Comparison of ENCODE assay signal across 20 cellular contexts in the genomic region with DNA sequence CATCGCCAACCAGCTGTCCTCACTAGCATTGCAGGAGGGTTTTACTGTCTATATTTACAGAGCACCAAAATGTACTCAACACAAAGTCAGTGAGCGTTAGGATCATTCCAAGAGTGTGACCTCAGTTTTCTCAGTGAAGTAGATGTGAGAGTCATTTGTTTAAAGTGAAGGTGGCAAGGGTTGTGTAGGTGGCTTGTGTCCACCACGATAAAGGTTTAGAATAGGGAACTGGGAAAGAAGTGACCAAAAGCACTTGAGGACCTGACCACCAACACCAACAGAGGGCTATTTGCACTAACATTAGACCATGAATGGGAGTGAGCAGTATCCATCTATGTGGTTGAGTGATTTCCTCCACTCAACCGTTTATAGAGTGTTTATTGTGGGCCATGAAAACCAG.
"Had no signal": no experiment of that assay in that cellular context is flagged by ENCODE, and none has a peak within 500 bp of the region (broad histone marks: within the 10 kb centered on the region; RNA-seq: fewer than 3 reads in every experiment).

No MANE protein-coding gene starts in this region.

- H3K27me3 Mint-ChIP-seq: brain had no signal

- H3K36me3 ChIP-seq: lower lobe of right lung, tibial nerve had no signal

- H3K9me3 ChIP-seq: lower lobe of right lung, tibial nerve had no signal

- DNase-seq: activated CD4-positive, alpha-beta T cell treated with anti-CD3 and anti-CD28 coated beads for 1 hour; activated CD4-positive, alpha-beta T cell treated with anti-CD3 and anti-CD28 coated beads, Interleukin-2, amount 50 U/mL, for 1 hour; activated gamma-delta T cell treated with Interleukin-2 at 50 U/mL for 16 hours; activated T-cell treated with anti-CD3 and anti-CD28 coated beads, Interleukin-2, amount 50 U/mL, for 1 hour; aorta; effector CD4-positive, alpha-beta T cell; erythroblast; foreskin fibroblast; lower lobe of right lung; naive B cell; nucleus accumbens; right cardiac atrium; stimulated activated CD4-positive, alpha-beta T cell treated with anti-CD3 and anti-CD28 coated beads, Interleukin-4, amount 100 ng/mL, for 24 hours had no signal

- H3K79me2 ChIP-seq: parathyroid adenoma had no signal

- ATAC-seq: left lobe of liver, lower lobe of right lung, right cardiac atrium had no signal

- H3K9me3 Mint-ChIP-seq: activated naive CD4-positive, alpha-beta T cell treated with anti-CD3 and anti-CD28 coated beads, Interleukin-2, amount 50 U/mL, for 24 hours; dendritic cell treated with granulocyte-macrophage colony-stimulating factor and Interleukin-4, amounts not matched to agents 40 ng/mL and 50 ng/mL, for 4 days; naive B cell; stimulated activated naive CD8-positive, alpha-beta T cell treated with anti-CD3 and anti-CD28 coated beads, Interleukin-15, Interleukin-2, amounts not matched to agents 100 ng/mL and 50 ng/mL, for 24 hours had no signal

- H3K4me1 Mint-ChIP-seq: activated naive CD4-positive, alpha-beta T cell treated with anti-CD3 and anti-CD28 coated beads, Interleukin-2, amount 50 U/mL, for 24 hours had no signal

- H3K27me3 ChIP-seq: tibial nerve had no signal

- H3K36me3 Mint-ChIP-seq: activated naive CD4-positive, alpha-beta T cell treated with anti-CD3 and anti-CD28 coated beads, Interleukin-2, amount 50 U/mL, for 24 hours; brain; naive B cell had no signal

- H3K9ac ChIP-seq: parathyroid adenoma had no signal

- H2AFZ ChIP-seq: parathyroid adenoma had no signal

- H3K27ac Mint-ChIP-seq: activated naive CD4-positive, alpha-beta T cell treated with anti-CD3 and anti-CD28 coated beads, Interleukin-2, amount 50 U/mL, for 24 hours; dendritic cell treated with granulocyte-macrophage colony-stimulating factor and Interleukin-4, amounts not matched to agents 40 ng/mL and 50 ng/mL, for 4 days; stimulated activated naive CD8-positive, alpha-beta T cell treated with anti-CD3 and anti-CD28 coated beads, Interleukin-15, Interleukin-2, amounts not matched to agents 100 ng/mL and 50 ng/mL, for 24 hours had no signal

- H3K27ac ChIP-seq: lower lobe of right lung, parathyroid adenoma, tibial nerve had no signal

- H3K4me3 ChIP-seq: lower lobe of right lung, tibial nerve had no signal

- H3K4me1 ChIP-seq: lower lobe of right lung, parathyroid adenoma had no signal

- H3K4me3 Mint-ChIP-seq: activated naive CD4-positive, alpha-beta T cell treated with anti-CD3 and anti-CD28 coated beads, Interleukin-2, amount 50 U/mL, for 24 hours; brain; dendritic cell treated with granulocyte-macrophage colony-stimulating factor and Interleukin-4, amounts not matched to agents 40 ng/mL and 50 ng/mL, for 4 days; naive B cell; stimulated activated naive CD8-positive, alpha-beta T cell treated with anti-CD3 and anti-CD28 coated beads, Interleukin-15, Interleukin-2, amounts not matched to agents 100 ng/mL and 50 ng/mL, for 24 hours had no signal
